17 cellular contexts compared by ENCODE assay signal in genomic region chr15:60774829-60775228, GRCh38.
"Had no signal": no experiment of that assay in that cellular context is flagged by ENCODE, and none has a peak within 500 bp of the region (broad histone marks: within the 10 kb centered on the region; RNA-seq: fewer than 3 reads in every experiment).

No MANE protein-coding gene starts in this region.

- H3K27ac ChIP-seq: brain microvascular endothelial cell, tibial artery, WERI-Rb-1 had no signal

- H3K9me3 Mint-ChIP-seq: activated naive CD8-positive, alpha-beta T cell treated with anti-CD3 and anti-CD28 coated beads for 36 hours; endodermal cell; stimulated activated memory B cell treated with anti-CD40 and anti-IgM and Interleukin-4, amounts not matched to agents 10 μg/mL and 1 μg/mL and 100 μg/mL, for 72 hours; T-helper 1 cell treated with Interleukin-12 subunit alpha and Interleukin-12 subunit beta and Interleukin-4 antibody, amounts not matched to agents 30 μg/mL and 1 μg/mL, for 36 hours had no signal

- DNase-seq: activated CD4-positive, alpha-beta T cell treated with anti-CD3 and anti-CD28 coated beads, Interleukin-2, amount 50 U/mL, for 4 hours; activated CD8-positive, alpha-beta memory T cell treated with anti-CD3 and anti-CD28 coated beads, Interleukin-2, amount 10 ng/mL, durations not matched to agents 7 days and 5 days; activated naive CD8-positive, alpha-beta T cell treated with anti-CD3 and anti-CD28 coated beads for 36 hours; brain microvascular endothelial cell; endodermal cell; midbrain; right cardiac atrium; SHP77 treated with DMSO at 0.1 percent for 48 hours; small intestine; tibial artery; WERI-Rb-1 had no signal

- H3K4me1 Mint-ChIP-seq: activated CD8-positive, alpha-beta memory T cell treated with anti-CD3 and anti-CD28 coated beads, Interleukin-2, amount 10 ng/mL, durations not matched to agents 7 days and 5 days had no signal

- H3K4me3 Mint-ChIP-seq: activated CD8-positive, alpha-beta memory T cell treated with anti-CD3 and anti-CD28 coated beads, Interleukin-2, amount 10 ng/mL, durations not matched to agents 7 days and 5 days; activated naive CD8-positive, alpha-beta T cell treated with anti-CD3 and anti-CD28 coated beads for 36 hours; endodermal cell; stimulated activated memory B cell treated with anti-CD40 and anti-IgM and Interleukin-4, amounts not matched to agents 10 μg/mL and 1 μg/mL and 100 μg/mL, for 72 hours; T-helper 1 cell treated with Interleukin-12 subunit alpha and Interleukin-12 subunit beta and Interleukin-4 antibody, amounts not matched to agents 30 μg/mL and 1 μg/mL, for 36 hours had no signal

- ATAC-seq: activated CD8-positive, alpha-beta memory T cell treated with anti-CD3 and anti-CD28 coated beads, Interleukin-2, amount 10 ng/mL, durations not matched to agents 7 days and 5 days; left lobe of liver; right cardiac atrium; stimulated activated memory B cell treated with anti-CD40 and anti-IgM and Interleukin-4, amounts not matched to agents 10 μg/mL and 1 μg/mL and 100 μg/mL, for 72 hours had no signal

- H3K36me3 Mint-ChIP-seq: activated CD8-positive, alpha-beta memory T cell treated with anti-CD3 and anti-CD28 coated beads, Interleukin-2, amount 10 ng/mL, durations not matched to agents 7 days and 5 days; activated naive CD8-positive, alpha-beta T cell treated with anti-CD3 and anti-CD28 coated beads for 36 hours; stimulated activated memory B cell treated with anti-CD40 and anti-IgM and Interleukin-4, amounts not matched to agents 10 μg/mL and 1 μg/mL and 100 μg/mL, for 72 hours had no signal

- H3K27me3 ChIP-seq: brain microvascular endothelial cell, tibial artery had no signal

- H3K9me3 ChIP-seq: tibial artery had no signal

- H3K4me1 ChIP-seq: tibial artery had no signal

- H3K36me3 ChIP-seq: brain microvascular endothelial cell, tibial artery, WERI-Rb-1 had no signal

- H3K4me3 ChIP-seq: tibial artery had no signal

- H3K27ac Mint-ChIP-seq: activated CD8-positive, alpha-beta memory T cell treated with anti-CD3 and anti-CD28 coated beads, Interleukin-2, amount 10 ng/mL, durations not matched to agents 7 days and 5 days; activated naive CD8-positive, alpha-beta T cell treated with anti-CD3 and anti-CD28 coated beads for 36 hours; endodermal cell; progenitor cell of endocrine pancreas; stimulated activated memory B cell treated with anti-CD40 and anti-IgM and Interleukin-4, amounts not matched to agents 10 μg/mL and 1 μg/mL and 100 μg/mL, for 72 hours; T-helper 1 cell treated with Interleukin-12 subunit alpha and Interleukin-12 subunit beta and Interleukin-4 antibody, amounts not matched to agents 30 μg/mL and 1 μg/mL, for 36 hours had no signal

- FAIRE-seq: islet of Langerhans, small intestine, urothelium cell line had no signal

- H3K27me3 Mint-ChIP-seq: activated naive CD8-positive, alpha-beta T cell treated with anti-CD3 and anti-CD28 coated beads for 36 hours; stimulated activated memory B cell treated with anti-CD40 and anti-IgM and Interleukin-4, amounts not matched to agents 10 μg/mL and 1 μg/mL and 100 μg/mL, for 72 hours had no signal
